8 cellular contexts compared by ENCODE assay signal in genomic region chr19:11339254-11340098, GRCh38. TPM values are rescaled to one million over a fixed set of nuclear protein-coding genes. Genes with fewer than 3 reads are reported as not detected.
DNase-seq lines count a peak whose midpoint lies in the region; ATAC-seq, FAIRE-seq and TF ChIP-seq lines count a peak whose summit lies in the region.

A gene with protein sequence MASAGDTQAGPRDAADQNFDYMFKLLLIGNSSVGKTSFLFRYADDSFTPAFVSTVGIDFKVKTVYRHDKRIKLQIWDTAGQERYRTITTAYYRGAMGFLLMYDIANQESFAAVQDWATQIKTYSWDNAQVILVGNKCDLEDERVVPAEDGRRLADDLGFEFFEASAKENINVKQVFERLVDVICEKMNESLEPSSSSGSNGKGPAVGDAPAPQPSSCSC (minus strand): TSS chr19:11339657. CDS start chr19:11337399, 2,258 bp downstream.

- peaks cover 0 to 5% (median 2%) of the 10 kb centered on the region in 4 experiments; a peak in 2 of 8 replicates for H3K36me3 ChIP-seq in H1 (ENCODE audit: control insufficient read depth in 2 of 4, insufficient read depth in 4 of 4, low read length in 3 of 4)

- POLR2A ChIA-PET in H1 (lab: Charles Lee; ENCODE audit: partially characterized antibody), result interaction anchor here (0.8 to 2.8 kb wide), 9 partner anchors 10 to 84 kb away, joined by 3 to 13 read pairs (median 4); partner anchors contain the start of gene EPOR

- H4K5ac ChIP-seq in H1 (ENCODE audit: insufficient read length, low read depth, low read length), result no peak within 1 kb of the TSS

- H3K9ac ChIP-seq in H1 (replicated peaks in 1 of 4; ENCODE audit: extremely low read depth in 1 of 4, low read depth in 3 of 4, low read length in 3 of 4), result peak within 1 kb of the TSS in 3 of 4 experiments; percentile 26 to 45 (median 38); a peak in 5 of 7 replicates

- peak; percentile 32 for FAIRE-seq in H1 (lab: Jason Lieb, UNC)

- no peaks in the 10 kb centered on the region for H3K9me3 ChIP-seq in H1 (ENCODE audit: insufficient read depth in 2 of 2, low read depth in 1 of 2, low read length in 1 of 2)

- TF ChIP-seq EP300 in H1 (IDR thresholded peaks at IDR 0.05; ENCODE audit: borderline replicate concordance in 1 of 2, low read depth in 2 of 2, low read length in 2 of 2), result no peak

- H4K8ac ChIP-seq in H1 (ENCODE audit: extremely low read depth, insufficient read depth, low read length), result peak within 1 kb of the TSS; percentile 83; the same call in 1 of the 2 replicates

- H3K4ac ChIP-seq in H1 (replicated peaks; ENCODE audit: insufficient read length, low read depth, low read length), result no peak within 1 kb of the TSS

- no peak within 1 kb of the TSS for H2BK120ac ChIP-seq in H1 (replicated peaks; ENCODE audit: low read depth, low read length)

- H2AFZ ChIP-seq in H1 (ENCODE audit: low read length), result peak within 1 kb of the TSS; percentile 88

- 15% methylated on average over 36 of the region's 53 CpGs; no CpG with 5 or more reads in 1 of the 2 experiments for WGBS in H1 (ENCODE audit: extremely low coverage in 1 of 2, insufficient coverage in 1 of 2, insufficient read length in 1 of 2, insufficient replicate concordance in 2 of 2, low coverage in 1 of 2, low lambda C conversion rate in 2 of 2, missing lambda C conversion rate in 1 of 2), 2 experiments

- peaks cover 11% of the 10 kb centered on the region; the same call in 1 of the 2 replicates for H3K23me2 ChIP-seq in H1 (ENCODE audit: low read depth, low read length)

- TF ChIP-seq RAD21 in H1 (IDR thresholded peaks at IDR 0.05 in 1 of 2, conservative IDR thresholded peaks at IDR 0.05 in 1 of 2; ENCODE audit: low read depth in 2 of 2, low read length in 2 of 2), result 0 out of 4 replicates have a peak, but pooled peaks of 1 of the 2 experiments have one; percentile 3

- H3K79me2 ChIP-seq in H1 (ENCODE audit: control insufficient read depth in 1 of 2, insufficient read depth in 2 of 2, low read length in 2 of 2), result no peaks in the 10 kb centered on the region

- no peak within 1 kb of the TSS for H2AK5ac ChIP-seq in H1 (ENCODE audit: low read depth, low read length)

- peaks cover 0 to 4% (median 1%) of the 10 kb centered on the region in 4 experiments; a peak in 4 of 7 replicates for H3K4me1 ChIP-seq in H1 (replicated peaks in 1 of 4; ENCODE audit: control insufficient read depth in 3 of 4, insufficient read depth in 4 of 4, low read length in 3 of 4)

- no peak within 1 kb of the TSS for H3K56ac ChIP-seq in H1 (replicated peaks; ENCODE audit: insufficient read length, low read depth, low read length)

- peak within 1 kb of the TSS; percentile 92; the same call in 1 of the 2 replicates for H2BK15ac ChIP-seq in H1 (ENCODE audit: low read length)

- TF ChIP-seq CTCF in GM12875 (IDR thresholded peaks at IDR 0.05; ENCODE audit: borderline replicate concordance, insufficient read depth, low read depth, low read length) (no peak), H1 (IDR thresholded peaks at IDR 0.05; ENCODE audit: control extremely low read depth in 1 of 3, insufficient read depth in 1 of 3, low read depth in 1 of 3, low read length in 3 of 3) (no peak)

- H3K14ac ChIP-seq in H1 (ENCODE audit: insufficient read length), result no peak within 1 kb of the TSS

- no peaks in the 10 kb centered on the region for H3K79me1 ChIP-seq in H1 (ENCODE audit: low read depth, low read length)

- H3K4me2 ChIP-seq in H1 (ENCODE audit: insufficient read depth in 1 of 2, low read depth in 2 of 2, low read length in 2 of 2), result peak within 1 kb of the TSS; percentile 54 to 80

- no peak within 1 kb of the TSS for H4K91ac ChIP-seq in H1 (replicated peaks; ENCODE audit: insufficient read length, low read length)

- peak in 1 of 2 experiments; percentile 60; a peak in 2 of 3 replicates for TF ChIP-seq POLR2A in H1 (IDR thresholded peaks at IDR 0.05; ENCODE audit: control extremely low read depth in 1 of 2, low read depth in 2 of 2, low read length in 2 of 2)

- H3K23ac ChIP-seq in H1 (ENCODE audit: insufficient read length), result no peak within 1 kb of the TSS

- H3K27ac ChIP-seq in H1 (ENCODE audit: low read depth, low read length), result no peak within 1 kb of the TSS

- H2BK5ac ChIP-seq in H1 (ENCODE audit: low read depth, low read length), result no peak within 1 kb of the TSS

- no peak within 1 kb of the TSS for H2BK20ac ChIP-seq in H1 (ENCODE audit: low read length)

- H3K18ac ChIP-seq in H1 (ENCODE audit: extremely low read depth, low read length), result no peak within 1 kb of the TSS; the same call in 1 of the 2 replicates

- no peak for ATAC-seq in HG02571 (IDR thresholded peaks at IDR 0.05; ENCODE audit: unreplicated experiment)

- H3K27me3 ChIP-seq in H1 (replicated peaks in 1 of 4; ENCODE audit: control insufficient read depth in 3 of 4, extremely low read depth in 1 of 4, insufficient read depth in 3 of 4, low read length in 3 of 4), result no peaks in the 10 kb centered on the region; a peak in 2 of 7 replicates

- CTCF ChIA-PET in H1 (lab: Charles Lee; ENCODE audit: partially characterized antibody), result interaction anchor here (0.7 to 2.8 kb wide), 10 partner anchors 8 to 90 kb away, joined by 3 to 9 read pairs (median 4); partner anchors contain the start of gene TSPAN16

- H3K4me3 ChIP-seq in GM12875 (ENCODE audit: low read depth, low read length), result peak within 1 kb of the TSS; percentile 79
- H3K4me3 ChIP-seq in H1 (ENCODE audit: extremely low read depth in 1 of 4, insufficient read depth in 2 of 4, low read depth in 3 of 4, low read length in 4 of 4), result peak within 1 kb of the TSS; percentile 47 to 77 (median 62)

- DNase-seq in HK-2 (ENCODE audit: unreplicated experiment), result peak; percentile 86
- peak; percentile 89 for DNase-seq in NOMO-1 treated with DMSO at 0.1 percent for 48 hours (lab: John Stamatoyannopoulos, UW; ENCODE audit: unreplicated experiment)
- peak; percentile 49 to 67 for DNase-seq in activated CD8-positive, alpha-beta memory T cell treated with anti-CD3 and anti-CD28 coated beads for 4 hours (ENCODE audit: low read depth in 2 of 2)
- peak; percentile 79 to 94 for DNase-seq in H1 (ENCODE audit: low read depth in 1 of 2, low spot score in 2 of 2)
- peak; percentile 89 for DNase-seq in medulla oblongata (ENCODE audit: extremely low spot score)
- peak; percentile 69 to 75 (median 72) for DNase-seq in stimulated activated CD4-positive, alpha-beta T cell treated with anti-CD3 and anti-CD28 coated beads, TNF-alpha, amount 100 ng/mL, for 4 hours (ENCODE audit: low read depth in 3 of 3)

- H4K20me1 ChIP-seq in H1 (replicated peaks in 1 of 2; ENCODE audit: control insufficient read depth in 1 of 2, insufficient read depth in 2 of 2, low read length in 2 of 2), result peaks cover 2 to 5% of the 10 kb centered on the region in 2 experiments

- H2BK12ac ChIP-seq in H1 (ENCODE audit: low read depth, low read length), result 0 out of 2 replicates have a peak within 1 kb of the TSS, but pooled peaks have one; percentile 17

TF ChIP-seq in H1, 55 proteins besides CTCF, POLR2A, EP300 and RAD21:
- TF ChIP-seq SIN3A (conservative IDR thresholded peaks at IDR 0.05 in 1 of 2, IDR thresholded peaks at IDR 0.05 in 1 of 2; ENCODE audit: low read depth in 1 of 2, low read length in 2 of 2), result 0 out of 4 replicates have a peak, but pooled peaks of 1 of the 2 experiments have one; percentile 61
- TF ChIP-seq EZH2 (IDR thresholded peaks at IDR 0.05; ENCODE audit: low read depth, low read length, severe bottlenecking), result no peak
- TF ChIP-seq SP1 (IDR thresholded peaks at IDR 0.05; ENCODE audit: low read depth, low read length), result 0 out of 2 replicates have a peak, but pooled peaks have one; percentile 44
- TF ChIP-seq TBP (IDR thresholded peaks at IDR 0.05; ENCODE audit: low read depth, low read length), result peak; percentile 56; the same call in 1 of the 2 replicates
- peak; percentile 72 for TF ChIP-seq KDM4A (IDR thresholded peaks at IDR 0.05; ENCODE audit: low read depth, low read length, severe bottlenecking)
- TF ChIP-seq PHF8 (conservative IDR thresholded peaks at IDR 0.05; ENCODE audit: low read depth, low read length), result peak; percentile 69
- TF ChIP-seq, protein P1, sequence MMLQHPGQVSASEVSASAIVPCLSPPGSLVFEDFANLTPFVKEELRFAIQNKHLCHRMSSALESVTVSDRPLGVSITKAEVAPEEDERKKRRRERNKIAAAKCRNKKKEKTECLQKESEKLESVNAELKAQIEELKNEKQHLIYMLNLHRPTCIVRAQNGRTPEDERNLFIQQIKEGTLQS (IDR thresholded peaks at IDR 0.05; ENCODE audit: insufficient read depth, low read depth, low read length), result no peak

RNA-seq across cellular contexts. Expression of the gene that starts here (rescaled TPM):
- 23.8 and 24.4 TPM in 2 replicates for total RNA-seq in H1 (2021; fragmentation: NEBNext Ultra II Directional; extraction: Animal tissue kit (Norgen Biotek cat#: 25700))
- 17.8 and 23.3 TPM in 2 replicates for polyA plus RNA-seq in H1 (2011; rRNA removed)
- 21.0 TPM for polyA plus RNA-seq in H1 (2011; cell fraction: cytosol; rRNA removed)
- polyA plus RNA-seq in H1 (2011; cell fraction: nucleus; rRNA removed), result 18.3 TPM
- 7.8 to 9.9 TPM (median 8.2 TPM) in 4 replicates for polyA plus RNA-seq in H1 (2012, experiment 1 of 2)
- 5.7 TPM for polyA plus RNA-seq in H1 (2012, experiment 2 of 2)
- 8.5 TPM for polyA plus RNA-seq in H1 (2013, experiment 1 of 2)
- polyA plus RNA-seq in H1 (2013, experiment 2 of 2), result 8.8 TPM
- 108 and 115 TPM in 2 replicates for polyA minus RNA-seq in H1 (2011; rRNA and poly(A)+ RNA removed)
- polyA minus RNA-seq in H1 (2011; cell fraction: cytosol; rRNA and poly(A)+ RNA removed), result 24.9 TPM
- polyA minus RNA-seq in H1 (2011; cell fraction: nucleus; rRNA and poly(A)+ RNA removed), result 17.5 TPM
